ENCODE assay signal across 33 cellular contexts in the genomic region with DNA sequence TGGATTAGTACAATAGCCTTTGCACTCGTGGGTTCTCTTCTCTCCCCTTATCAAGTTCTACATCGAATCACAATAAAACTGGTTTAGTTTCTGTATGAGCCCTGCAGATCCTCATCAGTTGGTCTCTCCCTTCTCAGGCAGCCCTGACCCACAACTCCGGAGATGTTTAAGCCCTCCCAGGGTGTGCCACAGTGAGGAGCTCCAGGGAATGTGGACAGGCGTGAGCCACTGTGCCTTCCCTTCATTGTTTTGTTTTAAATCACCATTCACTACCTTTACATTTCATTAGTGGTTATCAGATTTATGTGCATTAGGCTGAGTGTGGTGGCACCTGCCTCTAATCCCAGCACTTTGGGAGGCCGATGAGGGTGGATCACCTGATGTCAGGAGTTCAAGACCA.
"Had no signal": no experiment of that assay in that cellular context is flagged by ENCODE, and none has a peak within 500 bp of the region (broad histone marks: within the 10 kb centered on the region; RNA-seq: fewer than 3 reads in every experiment).

No MANE protein-coding gene starts in this region.

- H3K4me1 ChIP-seq: adrenal gland, body of pancreas had no signal

- H3K36me3 Mint-ChIP-seq: activated CD4-positive, alpha-beta memory T cell treated with anti-CD3 and anti-CD28 coated beads for 36 hours; activated CD8-positive, alpha-beta memory T cell treated with anti-CD3 and anti-CD28 coated beads, Interleukin-2, amount 10 ng/mL, durations not matched to agents 7 days and 5 days; activated naive CD4-positive, alpha-beta T cell treated with anti-CD3 and anti-CD28 coated beads, Interleukin-2, amount 50 U/mL, for 24 hours; activated naive CD8-positive, alpha-beta T cell treated with anti-CD3 and anti-CD28 coated beads for 36 hours had no signal

- DNase-seq: activated CD4-positive, alpha-beta memory T cell treated with anti-CD3 and anti-CD28 coated beads for 36 hours; activated CD4-positive, alpha-beta T cell treated with anti-CD3 and anti-CD28 coated beads for 36 hours; activated CD4-positive, alpha-beta T cell treated with anti-CD3 and anti-CD28 coated beads, Interleukin-2, amount 10 ng/mL, durations not matched to agents 24 days and 14 days; activated CD4-positive, CD25-positive, alpha-beta regulatory T cell; activated CD4-positive, CD25-positive, alpha-beta regulatory T cell treated with anti-CD3 and anti-CD28 coated beads, Interleukin-2, amount 50 U/mL, for 72 hours; activated CD8-positive, alpha-beta memory T cell treated with anti-CD3 and anti-CD28 coated beads, Interleukin-2, amount 10 ng/mL, durations not matched to agents 7 days and 5 days; activated CD8-positive, alpha-beta memory T cell treated with anti-CD3 and anti-CD28 coated beads, Interleukin-2, amount 50 U/mL, for 4 hours; activated CD8-positive, alpha-beta T cell treated with anti-CD3 and anti-CD28 coated beads, Interleukin-2, amount 10 ng/mL, durations not matched to agents 7 days and 5 days; activated effector memory CD4-positive, alpha-beta T cell treated with anti-CD3 and anti-CD28 coated beads, Interleukin-2, amount 50 U/mL, for 16 hours; activated naive CD4-positive, alpha-beta T cell treated with anti-CD3 and anti-CD28 coated beads for 36 hours; activated naive CD8-positive, alpha-beta T cell treated with anti-CD3 and anti-CD28 coated beads for 36 hours; activated naive CD8-positive, alpha-beta T cell treated with anti-CD3 and anti-CD28 coated beads, Interleukin-2, amount 50 U/mL, for 24 hours; activated T-cell treated with anti-CD3 and anti-CD28 coated beads, Interleukin-2, amount 50 U/mL, for 1 hour; activated T-cell treated with anti-CD3 and anti-CD28 coated beads, Interleukin-2, amount 50 U/mL, for 48 hours; adrenal gland; amygdala; aorta; body of pancreas; caudate nucleus; cortex of kidney; dermis blood vessel endothelial cell; effector CD4-positive, alpha-beta T cell; effector memory CD8-positive, alpha-beta T cell; foreskin fibroblast; head of caudate nucleus; T-helper 17 cell; T1000; WERI-Rb-1 had no signal

- ATAC-seq: activated CD4-positive, alpha-beta T cell treated with anti-CD3 and anti-CD28 coated beads for 36 hours; activated CD8-positive, alpha-beta memory T cell treated with anti-CD3 and anti-CD28 coated beads, Interleukin-2, amount 10 ng/mL, durations not matched to agents 7 days and 5 days; activated CD8-positive, alpha-beta T cell treated with anti-CD3 and anti-CD28 coated beads, Interleukin-2, amount 10 ng/mL, durations not matched to agents 7 days and 5 days; activated naive CD8-positive, alpha-beta T cell treated with anti-CD3 and anti-CD28 coated beads, Interleukin-2, amount 50 U/mL, for 24 hours; body of pancreas; effector memory CD8-positive, alpha-beta T cell; esophagus mucosa; T-helper 17 cell had no signal

- H3K9me3 ChIP-seq: adrenal gland, body of pancreas had no signal

- H3K27me3 Mint-ChIP-seq: activated CD4-positive, alpha-beta memory T cell treated with anti-CD3 and anti-CD28 coated beads for 36 hours; activated CD4-positive, alpha-beta T cell treated with anti-CD3 and anti-CD28 coated beads, Interleukin-2, amount 10 ng/mL, durations not matched to agents 24 days and 14 days; activated naive CD8-positive, alpha-beta T cell treated with anti-CD3 and anti-CD28 coated beads, Interleukin-2, amount 50 U/mL, for 24 hours had no signal

- H3K4me3 ChIP-seq: adrenal gland, body of pancreas had no signal

- H3K27me3 ChIP-seq: adrenal gland, body of pancreas had no signal

- H3K27ac ChIP-seq: adrenal gland, body of pancreas, WERI-Rb-1 had no signal

- H3K4me1 Mint-ChIP-seq: activated CD4-positive, alpha-beta T cell treated with anti-CD3 and anti-CD28 coated beads for 36 hours; activated naive CD4-positive, alpha-beta T cell treated with anti-CD3 and anti-CD28 coated beads, Interleukin-2, amount 50 U/mL, for 24 hours; activated naive CD8-positive, alpha-beta T cell treated with anti-CD3 and anti-CD28 coated beads for 36 hours; activated naive CD8-positive, alpha-beta T cell treated with anti-CD3 and anti-CD28 coated beads, Interleukin-2, amount 50 U/mL, for 24 hours had no signal

- H3K9me3 Mint-ChIP-seq: activated CD4-positive, alpha-beta memory T cell treated with anti-CD3 and anti-CD28 coated beads for 36 hours; activated CD4-positive, alpha-beta T cell treated with anti-CD3 and anti-CD28 coated beads, Interleukin-2, amount 10 ng/mL, durations not matched to agents 24 days and 14 days; activated naive CD4-positive, alpha-beta T cell treated with anti-CD3 and anti-CD28 coated beads for 36 hours; activated naive CD4-positive, alpha-beta T cell treated with anti-CD3 and anti-CD28 coated beads, Interleukin-2, amount 50 U/mL, for 24 hours; activated naive CD8-positive, alpha-beta T cell treated with anti-CD3 and anti-CD28 coated beads for 36 hours; activated naive CD8-positive, alpha-beta T cell treated with anti-CD3 and anti-CD28 coated beads, Interleukin-2, amount 50 U/mL, for 24 hours; activated T-helper 1 cell treated with anti-CD3 and anti-CD28 coated beads, Interleukin-12 subunit alpha, Interleukin-12 subunit beta, Interleukin-2, Interleukin-4 antibody, amounts not matched to agents 30 ng/mL and 10 ng/mL and 1 ng/mL, durations not matched to agents 14 hours and 24 hours and 36 hours; activated T-helper 2 cell treated with anti-CD3 and anti-CD28 coated beads, Interferon-gamma antibody, Interleukin-2, Interleukin-4, amounts not matched to agents 10 μg/mL and 5 μg/mL and 100 μg/mL, durations not matched to agents 14 hours and 24 hours and 36 hours; effector memory CD8-positive, alpha-beta T cell; T-helper 2 cell treated with Interferon-gamma antibody and Interleukin-4, amounts not matched to agents 5 μg/mL and 100 μg/mL, for 36 hours had no signal

- H3K4me3 Mint-ChIP-seq: activated CD4-positive, alpha-beta memory T cell treated with anti-CD3 and anti-CD28 coated beads for 36 hours; activated CD4-positive, alpha-beta T cell treated with anti-CD3 and anti-CD28 coated beads for 36 hours; activated CD4-positive, alpha-beta T cell treated with anti-CD3 and anti-CD28 coated beads, Interleukin-2, amount 10 ng/mL, durations not matched to agents 24 days and 14 days; activated CD8-positive, alpha-beta memory T cell treated with anti-CD3 and anti-CD28 coated beads, Interleukin-2, amount 10 ng/mL, durations not matched to agents 7 days and 5 days; activated CD8-positive, alpha-beta T cell treated with anti-CD3 and anti-CD28 coated beads, Interleukin-2, amount 10 ng/mL, durations not matched to agents 7 days and 5 days; activated naive CD4-positive, alpha-beta T cell treated with anti-CD3 and anti-CD28 coated beads for 36 hours; activated naive CD4-positive, alpha-beta T cell treated with anti-CD3 and anti-CD28 coated beads, Interleukin-2, amount 50 U/mL, for 24 hours; activated naive CD8-positive, alpha-beta T cell treated with anti-CD3 and anti-CD28 coated beads for 36 hours; activated naive CD8-positive, alpha-beta T cell treated with anti-CD3 and anti-CD28 coated beads, Interleukin-2, amount 50 U/mL, for 24 hours; activated T-helper 1 cell treated with anti-CD3 and anti-CD28 coated beads, Interleukin-12 subunit alpha, Interleukin-12 subunit beta, Interleukin-2, Interleukin-4 antibody, amounts not matched to agents 30 ng/mL and 10 ng/mL and 1 ng/mL, durations not matched to agents 14 hours and 24 hours and 36 hours; effector memory CD8-positive, alpha-beta T cell; T-helper 17 cell; T-helper 2 cell treated with Interferon-gamma antibody and Interleukin-4, amounts not matched to agents 5 μg/mL and 100 μg/mL, for 36 hours had no signal

- H3K36me3 ChIP-seq: adrenal gland, WERI-Rb-1 had no signal

- H3K27ac Mint-ChIP-seq: activated CD4-positive, alpha-beta memory T cell treated with anti-CD3 and anti-CD28 coated beads for 36 hours; activated CD4-positive, alpha-beta T cell treated with anti-CD3 and anti-CD28 coated beads for 36 hours; activated CD4-positive, alpha-beta T cell treated with anti-CD3 and anti-CD28 coated beads, Interleukin-2, amount 10 ng/mL, durations not matched to agents 24 days and 14 days; activated CD8-positive, alpha-beta memory T cell treated with anti-CD3 and anti-CD28 coated beads, Interleukin-2, amount 10 ng/mL, durations not matched to agents 7 days and 5 days; activated CD8-positive, alpha-beta T cell treated with anti-CD3 and anti-CD28 coated beads, Interleukin-2, amount 10 ng/mL, durations not matched to agents 7 days and 5 days; activated naive CD4-positive, alpha-beta T cell treated with anti-CD3 and anti-CD28 coated beads for 36 hours; activated naive CD4-positive, alpha-beta T cell treated with anti-CD3 and anti-CD28 coated beads, Interleukin-2, amount 50 U/mL, for 24 hours; activated naive CD8-positive, alpha-beta T cell treated with anti-CD3 and anti-CD28 coated beads for 36 hours; activated naive CD8-positive, alpha-beta T cell treated with anti-CD3 and anti-CD28 coated beads, Interleukin-2, amount 50 U/mL, for 24 hours; activated T-helper 1 cell treated with anti-CD3 and anti-CD28 coated beads, Interleukin-12 subunit alpha, Interleukin-12 subunit beta, Interleukin-2, Interleukin-4 antibody, amounts not matched to agents 30 ng/mL and 10 ng/mL and 1 ng/mL, durations not matched to agents 14 hours and 24 hours and 36 hours; activated T-helper 2 cell treated with anti-CD3 and anti-CD28 coated beads, Interferon-gamma antibody, Interleukin-2, Interleukin-4, amounts not matched to agents 10 μg/mL and 5 μg/mL and 100 μg/mL, durations not matched to agents 14 hours and 24 hours and 36 hours; effector memory CD8-positive, alpha-beta T cell; T-helper 17 cell; T-helper 2 cell treated with Interferon-gamma antibody and Interleukin-4, amounts not matched to agents 5 μg/mL and 100 μg/mL, for 36 hours had no signal
